ENCODE assay signal across 9 cellular contexts in the genomic region with DNA sequence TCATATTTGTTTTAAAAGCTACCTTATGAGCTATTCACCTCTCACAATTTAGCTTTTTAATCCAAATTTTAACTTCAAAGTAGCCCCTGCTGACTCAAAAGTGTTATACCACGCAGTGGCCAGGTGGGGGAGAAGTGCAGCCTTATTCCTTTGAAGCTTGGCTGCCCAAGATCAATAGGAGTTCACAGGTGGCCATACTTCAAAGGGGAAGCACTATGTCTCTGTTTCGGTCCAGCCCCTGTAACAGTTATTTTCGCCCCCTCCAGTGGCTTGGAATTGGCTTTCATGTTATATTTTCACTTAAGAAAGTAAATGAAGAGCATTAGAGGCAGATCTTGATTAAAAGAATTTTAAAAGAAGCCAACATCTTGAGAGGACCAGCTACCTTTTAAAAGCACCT.
DNase-seq lines count a peak whose midpoint lies in the region; ATAC-seq and TF ChIP-seq lines count a peak whose summit lies in the region.
"Had no signal": no experiment of that assay in that cellular context is flagged by ENCODE, and none has a peak within 500 bp of the region (broad histone marks: within the 10 kb centered on the region; RNA-seq: fewer than 3 reads in every experiment).

No MANE protein-coding gene starts in this region.

- no peak overlapping the region for H3K14ac ChIP-seq in IMR-90 (replicated peaks; ENCODE audit: low read depth, low read length)

- H3K27me3 ChIP-seq in GM23248 (replicated peaks; ENCODE audit: insufficient read depth) (no peaks in the 10 kb centered on the region), IMR-90 (ENCODE audit: control insufficient read depth, insufficient read depth, low read length) (no peaks in the 10 kb centered on the region)
- H3K27me3 ChIP-seq: BLaER1 had no signal

- H2AK5ac ChIP-seq in IMR-90 (ENCODE audit: low read depth, low read length), result no peak overlapping the region

- no peaks in the 10 kb centered on the region for H4K20me1 ChIP-seq in GM23248 (ENCODE audit: insufficient read depth)
- H4K20me1 ChIP-seq in IMR-90 (ENCODE audit: insufficient read depth, low read length), result no peaks in the 10 kb centered on the region
- H4K20me1 ChIP-seq in OCI-LY7 (ENCODE audit: insufficient read depth, low read length), result no peaks in the 10 kb centered on the region
- H4K20me1 ChIP-seq: BLaER1 had no signal

- no peaks in the 10 kb centered on the region for H3K9me1 ChIP-seq in IMR-90 (ENCODE audit: insufficient read depth, low read length)

- no peak overlapping the region for H2BK5ac ChIP-seq in IMR-90 (ENCODE audit: low read depth, low read length, poor library complexity, severe bottlenecking)

- H3F3A ChIP-seq in GM23248 (ENCODE audit: insufficient read depth), result no peaks in the 10 kb centered on the region

- in situ Hi-C loops in GM23248 (cut with MboI), result no loop called here
- in situ Hi-C loops in IMR-90 (cut with MboI; ENCODE audit: low sequenced_read_pairs), result no loop called here

- 0 to 4% methylated on average over 3 of the region's 3 CpGs for WGBS in GM23248 (ENCODE audit: low coverage in 1 of 2, low lambda C conversion rate in 2 of 2, missing lambda C conversion rate in 2 of 2), 2 experiments
- WGBS in IMR-90 (ENCODE audit: extremely low coverage in 2 of 2, insufficient read length in 1 of 2), 2 experiments, result no CpG with 5 or more reads among the region's 3 CpGs

- no peak overlapping the region for H3K18ac ChIP-seq in IMR-90 (ENCODE audit: low read depth, low read length)

- peak; percentile 42 for TF ChIP-seq CTCF in IMR-90 (conservative IDR thresholded peaks at IDR 0.05; ENCODE audit: low read depth, low read length)
- TF ChIP-seq CTCF in OCI-LY7 (conservative IDR thresholded peaks at IDR 0.05; ENCODE audit: low read length), result peak; percentile 89

- no peaks in the 10 kb centered on the region for H3K4me1 ChIP-seq in GM23248 (ENCODE audit: insufficient read depth)
- H3K4me1 ChIP-seq in IMR-90 (ENCODE audit: control insufficient read depth, insufficient read depth, low read length), result no peaks in the 10 kb centered on the region
- peaks cover 39% of the 10 kb centered on the region for H3K4me1 ChIP-seq in OCI-LY7 (ENCODE audit: insufficient read depth, low read length, poor library complexity, severe bottlenecking)

- DNase-seq in SIG-M5 treated with dmso at 0.1 percent for 504 hours (lab: John Stamatoyannopoulos, UW; ENCODE audit: unreplicated experiment) (peak; percentile 52), SIG-M5 (lab: John Stamatoyannopoulos, UW) (no peak), GM23248 (peak; percentile 34), IMR-90 (peak; percentile 27), OCI-LY7 (ENCODE audit: low spot score) (peak; percentile 93), epidermal melanocyte (ENCODE audit: insufficient read length, low spot score) (peak; percentile 21), renal cortical epithelial cell (ENCODE audit: low read depth) (peak; percentile 46), NCI-H1048 (lab: John Stamatoyannopoulos, UW) (no peak)

- no peak overlapping the region for H3K9ac ChIP-seq in GM23248
- no peak overlapping the region for H3K9ac ChIP-seq in IMR-90 (ENCODE audit: low read depth, low read length)
- H3K9ac ChIP-seq: BLaER1 had no signal

- dilution Hi-C loops in IMR-90 (cut with HindIII; ENCODE audit: low sequenced_read_pairs, unreplicated experiment), result no loop called here

- H2AK9ac ChIP-seq in IMR-90 (replicated peaks; ENCODE audit: low read depth, low read length, poor library complexity), result no peak overlapping the region

- no peaks in the 10 kb centered on the region for H3K79me2 ChIP-seq in GM23248 (ENCODE audit: insufficient read depth)
- H3K79me2 ChIP-seq in OCI-LY7 (ENCODE audit: insufficient read depth, low read depth, low read length), result no peaks in the 10 kb centered on the region

- H3K23ac ChIP-seq in IMR-90 (ENCODE audit: low read depth, low read length), result no peak overlapping the region

- H3K4me3 ChIP-seq in GM23248 (no peak overlapping the region), IMR-90 (ENCODE audit: insufficient read depth, low read depth, low read length) (no peak overlapping the region), OCI-LY7 (ENCODE audit: low read depth, low read length, poor library complexity, severe bottlenecking) (peak overlapping the region; percentile 51)
- H3K4me3 ChIP-seq: BLaER1 had no signal

- no peak overlapping the region for H3K27ac ChIP-seq in GM23248
- H3K27ac ChIP-seq in IMR-90 (ENCODE audit: insufficient read depth, low read length), result no peak overlapping the region
- H3K27ac ChIP-seq in OCI-LY7 (ENCODE audit: low read depth, low read length, poor library complexity, severe bottlenecking), result peak overlapping the region; percentile 77
- H3K27ac ChIP-seq: BLaER1 had no signal

- no peaks in the 10 kb centered on the region for H3K79me1 ChIP-seq in IMR-90 (ENCODE audit: low read depth in 1 of 2, low read length in 2 of 2)

- POLR2A ChIA-PET in IMR-90 (lab: Charles Lee; ENCODE audit: unreplicated experiment) (no interaction called here), OCI-LY7 (lab: Charles Lee) (interaction anchor here (0.6 to 2.0 kb wide), 9 partner anchors 8 to 109 kb away, joined by 3 to 6 read pairs (median 4); no protein-coding TSS in a partner anchor)

- H4K91ac ChIP-seq in IMR-90 (ENCODE audit: insufficient read depth, low read depth, low read length), result no peak overlapping the region

- intact Hi-C loops in IMR-90 (cut with micrococcal nuclease) (loop anchor here (10.0 kb wide), 1 partner anchor 614 kb away; no protein-coding TSS in a partner anchor), OCI-LY7 (cut with micrococcal nuclease; ENCODE audit: unreplicated experiment) (loop anchor here (5.0 kb wide), 1 partner anchor 366 kb away; no protein-coding TSS in a partner anchor)

- H3K9me2 ChIP-seq in GM23248 (ENCODE audit: insufficient read depth) (no peaks in the 10 kb centered on the region), OCI-LY7 (ENCODE audit: insufficient read depth, low read length) (no peaks in the 10 kb centered on the region)

- H2BK15ac ChIP-seq in IMR-90 (ENCODE audit: low read depth, low read length), result no peak overlapping the region

- BruUV-seq in IMR-90 (replicated peaks; lab: Mats Ljungman, UMichigan) (no TSS peak), OCI-LY7 (replicated peaks; lab: Mats Ljungman, UMichigan) (no TSS peak)

- H2BK120ac ChIP-seq in IMR-90 (ENCODE audit: low read depth, low read length), result no peak overlapping the region

- no peak overlapping the region for H4K8ac ChIP-seq in IMR-90 (ENCODE audit: low read depth in 2 of 2, low read length in 2 of 2)

- TF ChIP-seq RAD21 in IMR-90 (IDR thresholded peaks at IDR 0.05; ENCODE audit: low read length), result 0 out of 2 replicates have a peak, but pooled peaks have one; percentile 32

- no peaks in the 10 kb centered on the region for H3K36me3 ChIP-seq in GM23248 (ENCODE audit: low read depth)
- H3K36me3 ChIP-seq in IMR-90 (ENCODE audit: control insufficient read depth, insufficient read depth, low read length), result no peaks in the 10 kb centered on the region
- H3K36me3 ChIP-seq in OCI-LY7 (ENCODE audit: insufficient read depth, low read length), result no peaks in the 10 kb centered on the region
- H3K36me3 ChIP-seq: BLaER1 had no signal

- no peak overlapping the region for H3K56ac ChIP-seq in IMR-90 (ENCODE audit: extremely low read depth, insufficient read depth, low read length)

- H2AFZ ChIP-seq in GM23248 (no peak overlapping the region), IMR-90 (replicated peaks; ENCODE audit: low read length, poor library complexity) (no peak overlapping the region), OCI-LY7 (ENCODE audit: low read length) (peak overlapping the region; percentile 96)

- H3K9me3 ChIP-seq in GM23248 (ENCODE audit: low read depth) (no peaks in the 10 kb centered on the region), IMR-90 (ENCODE audit: control insufficient read depth, insufficient read depth, low read length) (no peaks in the 10 kb centered on the region), OCI-LY7 (ENCODE audit: low read length) (no peaks in the 10 kb centered on the region)
- H3K9me3 ChIP-seq: BLaER1 had no signal

- no peak overlapping the region for H2BK20ac ChIP-seq in IMR-90 (ENCODE audit: low read depth, low read length)

- H4K5ac ChIP-seq in IMR-90 (ENCODE audit: low read depth, low read length), result no peak overlapping the region

- no peak overlapping the region for H3K4ac ChIP-seq in IMR-90 (ENCODE audit: low read depth, low read length)

- CTCF ChIA-PET in IMR-90 (lab: Yijun Ruan, JAX) (interaction anchor here (0.6 to 2.0 kb wide), 5 partner anchors 11 to 77 kb away, joined by 3 to 8 read pairs (median 4); no protein-coding TSS in a partner anchor), OCI-LY7 (lab: Charles Lee; ENCODE audit: unreplicated experiment) (interaction anchor here (1.0 kb wide), 1 partner anchor 12 kb away, joined by 4 read pairs; no protein-coding TSS in a partner anchor)

- TF ChIP-seq POLR2A in IMR-90 (IDR thresholded peaks at IDR 0.05; ENCODE audit: low read depth, low read length), result no peak

- H3K4me2 ChIP-seq in GM23248 (ENCODE audit: unreplicated experiment), result no peak overlapping the region
- H3K4me2 ChIP-seq in IMR-90 (ENCODE audit: low read depth, low read length), result no peak overlapping the region
- H3K4me2 ChIP-seq in OCI-LY7 (ENCODE audit: low read length), result peak overlapping the region; percentile 66
- H3K4me2 ChIP-seq: BLaER1 had no signal

- ATAC-seq in IMR-90 (ENCODE audit: low read depth), result peak; percentile 77

TF ChIP-seq in IMR-90, 13 proteins besides CTCF, POLR2A, EP300 and RAD21:
- no peak for TF ChIP-seq RCOR1 (IDR thresholded peaks at IDR 0.05; ENCODE audit: insufficient replicate concordance, low read length)
- 0 out of 2 replicates have a peak, but pooled peaks have one; percentile 11 for TF ChIP-seq SMC3 (IDR thresholded peaks at IDR 0.05; ENCODE audit: low read depth, low read length)

Comparison
In these comparisons a context has a peak if more than half of its experiments do, and no peak if none do; other contexts are left out.
1. DNase-seq: peak in SIG-M5 treated with dmso at 0.1 percent for 504 hours (single experiment), GM23248 (single experiment), IMR-90 (single experiment), OCI-LY7 (single experiment), epidermal melanocyte (single experiment) and renal cortical epithelial cell (single experiment); none in SIG-M5 (single experiment) and NCI-H1048 (single experiment).